In the genomic region with DNA sequence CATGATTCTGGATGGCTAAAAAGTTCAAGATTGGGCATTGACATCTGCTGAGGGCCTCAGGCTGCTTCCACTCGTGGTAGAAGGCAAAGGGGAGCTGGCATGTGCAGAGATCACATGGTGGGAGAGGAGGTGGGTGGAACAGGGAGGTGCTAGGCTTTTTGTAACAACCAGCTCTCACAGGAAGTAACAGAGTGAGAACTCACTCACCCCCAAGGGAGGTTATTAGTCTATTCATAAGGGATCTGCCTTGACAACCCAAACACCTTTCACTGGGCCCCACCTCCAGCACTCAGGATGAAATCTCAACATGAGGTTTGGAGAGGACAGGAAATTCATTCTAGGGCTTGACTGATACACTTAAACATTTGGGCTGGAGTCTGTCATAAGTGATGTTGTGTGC, we compare ENCODE assay signal across 23 cellular contexts.
"Had no signal": no experiment of that assay in that cellular context is flagged by ENCODE, and none has a peak within 500 bp of the region (broad histone marks: within the 10 kb centered on the region; RNA-seq: fewer than 3 reads in every experiment).

No MANE protein-coding gene starts in this region.

- H3K36me3 Mint-ChIP-seq: immature natural killer cell had no signal

- DNase-seq: dorsolateral prefrontal cortex; effector CD4-positive, alpha-beta T cell; erythroblast; hypothalamus; immature natural killer cell; islet precursor cell; kidney glomerular epithelial cell; left ventricle myocardium superior; lower lobe of right lung; stimulated activated CD4-positive, alpha-beta T cell treated with anti-CD3 and anti-CD28 coated beads, Interleukin-12 subunit alpha, Interleukin-12 subunit beta, amount 100 ng/mL, for 4 hours; stimulated activated CD4-positive, alpha-beta T cell treated with anti-CD3 and anti-CD28 coated beads, Interleukin-1b, Interleukin-23, amount 100 ng/mL, for 48 hours; stimulated activated CD4-positive, alpha-beta T cell treated with anti-CD3 and anti-CD28 coated beads, Interleukin-4, amount 100 ng/mL, for 1 hour; stimulated activated CD8-positive, alpha-beta memory T cell treated with anti-CD3 and anti-CD28 coated beads, Interleukin-4, amount 100 ng/mL, for 48 hours; stimulated activated naive CD4-positive, alpha-beta T cell; stimulated activated naive CD8-positive, alpha-beta T cell treated with anti-CD3 and anti-CD28 coated beads, Interleukin-15, amount 100 ng/mL, for 72 hours; transverse colon had no signal

- H3K4me3 Mint-ChIP-seq: immature natural killer cell; nephron; neural progenitor cell; stimulated activated naive CD8-positive, alpha-beta T cell treated with anti-CD3 and anti-CD28 coated beads, Interleukin-15, amount 100 ng/mL, for 72 hours had no signal

- H3K4me3 ChIP-seq: dorsolateral prefrontal cortex, lower lobe of right lung, neural progenitor cell, smooth muscle cell, suprapubic skin, transverse colon, vagina had no signal

- H3K27me3 Mint-ChIP-seq: progenitor cell of endocrine pancreas had no signal

- ATAC-seq: left ventricle myocardium superior; lower lobe of right lung; sciatic nerve; stimulated activated naive CD8-positive, alpha-beta T cell treated with anti-CD3 and anti-CD28 coated beads, Interleukin-15, amount 100 ng/mL, for 72 hours had no signal

- H3K4me1 Mint-ChIP-seq: stimulated activated naive CD8-positive, alpha-beta T cell treated with anti-CD3 and anti-CD28 coated beads, Interleukin-15, amount 100 ng/mL, for 72 hours had no signal

- H3K27ac Mint-ChIP-seq: nephron; neural progenitor cell; stimulated activated naive CD8-positive, alpha-beta T cell treated with anti-CD3 and anti-CD28 coated beads, Interleukin-15, amount 100 ng/mL, for 72 hours had no signal
